14 cellular contexts compared by ENCODE assay signal in genomic region chr14:50025776-50026175, GRCh38.
DNase-seq lines count a peak whose midpoint lies in the region; TF ChIP-seq lines count a peak whose summit lies in the region.
"Had no signal": no experiment of that assay in that cellular context is flagged by ENCODE, and none has a peak within 500 bp of the region (broad histone marks: within the 10 kb centered on the region; RNA-seq: fewer than 3 reads in every experiment).

No MANE protein-coding gene starts in this region.

- no peak overlapping the region for H3K4me3 ChIP-seq in fibroblast of mammary gland (ENCODE audit: control insufficient read depth, low read depth, low read length)
- H3K4me3 ChIP-seq: ovary, PC-9 had no signal

- no peak for TF ChIP-seq CTCF in fibroblast of mammary gland (conservative IDR thresholded peaks at IDR 0.05; ENCODE audit: control insufficient read depth, insufficient read depth, low read depth, low read length)

- DNase-seq in NCI-H1092 (lab: John Stamatoyannopoulos, UW) = peak; percentile 5
- DNase-seq in NCI-H1092 treated with DMSO at 0.1 percent for 48 hours (lab: John Stamatoyannopoulos, UW) = no peak
- peak; percentile 64 for DNase-seq in HT1080 (ENCODE audit: low read depth)
- DNase-seq in SHP77 treated with DMSO at 0.1 percent for 48 hours (lab: John Stamatoyannopoulos, UW) = peak; percentile 27
- DNase-seq in fibroblast of mammary gland (ENCODE audit: low read depth) = peak; percentile 76
- DNase-seq in NCI-H1436 (lab: John Stamatoyannopoulos, UW) = no peak
- no peak for DNase-seq in activated CD4-positive, CD25-positive, alpha-beta regulatory T cell (lab: John Stamatoyannopoulos, UW)
- DNase-seq in NCI-H146 (lab: John Stamatoyannopoulos, UW) = no peak
- DNase-seq: 8988T; activated effector memory CD4-positive, alpha-beta T cell treated with anti-CD3 and anti-CD28 coated beads, Interleukin-2, amount 50 U/mL, for 16 hours; CD4-positive, alpha-beta memory T cell; NCI-H2081 treated with DMSO at 0.1 percent for 48 hours; ovary; PC-9 had no signal

Comparison
In these comparisons a context has a peak if more than half of its experiments do, and no peak if none do; other contexts are left out.
1. DNase-seq: peak in NCI-H1092 (single experiment), HT1080 (single experiment), SHP77 treated with DMSO at 0.1 percent for 48 hours (single experiment) and fibroblast of mammary gland (single experiment); none in NCI-H1092 treated with DMSO at 0.1 percent for 48 hours (single experiment), NCI-H1436 (single experiment), activated CD4-positive, CD25-positive, alpha-beta regulatory T cell (0 of 4) and NCI-H146 (single experiment).